Comparison of ENCODE assay signal across 5 cellular contexts in genomic region chr19:55768818-55769217, GRCh38. TPM values are rescaled to one million over a fixed set of nuclear protein-coding genes. Genes with fewer than 3 reads are reported as not detected.
"Had no signal": no experiment of that assay in that cellular context is flagged by ENCODE, and none has a peak within 500 bp of the region (broad histone marks: within the 10 kb centered on the region; RNA-seq: fewer than 3 reads in every experiment).

RFPL4AL1 (plus strand) TSS chr19:55769118; CDS start chr19:55771805, 2,687 bp downstream.

RNA-seq across cellular contexts. Expression of gene RFPL4AL1, which starts in this region (rescaled TPM):
- total RNA-seq: GM23248, GM23338, H1, H7, H9 had no signal
- polyA plus RNA-seq: GM23248, GM23338, H1 had no signal
